Comparison of ENCODE assay signal across 26 cellular contexts in the genomic region with DNA sequence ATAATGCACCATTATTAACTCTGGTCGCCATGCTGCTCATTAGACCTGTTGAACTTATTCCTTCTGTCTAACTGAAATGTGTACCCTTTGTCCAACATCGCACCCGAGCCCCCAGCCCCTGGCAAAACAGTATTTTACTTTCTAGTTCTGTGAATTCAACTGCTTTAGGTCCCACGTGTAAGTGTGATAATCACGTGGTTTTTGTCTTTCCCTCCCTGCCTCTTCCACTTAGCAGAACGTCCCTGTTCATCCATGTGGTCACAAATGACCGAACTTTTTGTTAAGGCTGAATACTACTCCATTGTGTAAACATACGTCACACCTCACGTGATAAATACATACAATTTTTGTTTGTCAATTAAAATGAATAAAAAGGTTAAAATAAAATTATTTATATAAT.
DNase-seq lines count a peak whose midpoint lies in the region; ATAC-seq, FAIRE-seq and TF ChIP-seq lines count a peak whose summit lies in the region.
"Had no signal": no experiment of that assay in that cellular context is flagged by ENCODE, and none has a peak within 500 bp of the region (broad histone marks: within the 10 kb centered on the region; RNA-seq: fewer than 3 reads in every experiment).

No MANE protein-coding gene starts in this region.

- no peaks in the 10 kb centered on the region for H3K27me3 Mint-ChIP-seq in MCF 10A (ENCODE audit: insufficient read depth, unreplicated experiment)
- H3K27me3 Mint-ChIP-seq: CD4-positive, alpha-beta memory T cell; CD4-positive, CD25-positive, alpha-beta regulatory T cell had no signal

- ATAC-seq in A549, result no peak
- no peak for ATAC-seq in HG03571 (IDR thresholded peaks at IDR 0.05; ENCODE audit: unreplicated experiment)
- ATAC-seq: GM12878 had no signal

- in situ Hi-C loops in mammary epithelial cell (cut with MboI; ENCODE audit: low sequenced_read_pairs in 2 of 2), result no loop called here

- no peak for TF ChIP-seq CTCF in MCF 10A (IDR thresholded peaks at IDR 0.05; ENCODE audit: unreplicated experiment)
- no peak for TF ChIP-seq CTCF in mammary epithelial cell (conservative IDR thresholded peaks at IDR 0.05 in 1 of 2, IDR thresholded peaks at IDR 0.05 in 1 of 2; ENCODE audit: extremely low read depth in 1 of 2, insufficient read depth in 1 of 2, low read depth in 1 of 2, low read length in 2 of 2)
- no peak for TF ChIP-seq CTCF in A549 (IDR thresholded peaks at IDR 0.05)
- TF ChIP-seq CTCF in esophagus muscularis mucosa (IDR thresholded peaks at IDR 0.05), result no peak

- DNase-seq in MCF 10A (ENCODE audit: unreplicated experiment) (no peak), mammary epithelial cell (no peak), A549 (ENCODE audit: low read depth in 1 of 2, low spot score in 1 of 2) (no peak), esophagus muscularis mucosa (ENCODE audit: extremely low spot score) (peak; percentile 60)
- DNase-seq: ACHN; BE2C; C1 segment of cervical spinal cord; CD4-positive, alpha-beta memory T cell; CD4-positive, CD25-positive, alpha-beta regulatory T cell; CD8-positive, alpha-beta memory T cell; COR-L47; DMS 273 treated with DMSO at 0.1 percent for 48 hours; DMS153; DMS53; DMS79; DND-41; EL; GDM1 had no signal

- FAIRE-seq in A549 (lab: Jason Lieb, UNC), result no peak
- FAIRE-seq: GM12878, GM12892, GM18507, GM19239 had no signal

- 38% methylated on average over 9 of the region's 9 CpGs for WGBS in mammary epithelial cell (ENCODE audit: low coverage, missing lambda C conversion rate)
- under 1% methylated on average over 9 of the region's 9 CpGs for WGBS in A549 (ENCODE audit: missing lambda C conversion rate)
- WGBS in esophagus muscularis mucosa, result 83% methylated on average over 9 of the region's 9 CpGs

- H3K36me3 Mint-ChIP-seq in MCF 10A (ENCODE audit: insufficient read depth, unreplicated experiment), result no peaks in the 10 kb centered on the region
- H3K36me3 Mint-ChIP-seq: CD14-positive monocyte; CD4-positive, alpha-beta memory T cell; CD4-positive, CD25-positive, alpha-beta regulatory T cell; CD8-positive, alpha-beta memory T cell had no signal

- H3K4me3 Mint-ChIP-seq in MCF 10A (ENCODE audit: unreplicated experiment), result no peak overlapping the region
- H3K4me3 Mint-ChIP-seq: CD14-positive monocyte; CD4-positive, alpha-beta memory T cell; CD8-positive, alpha-beta memory T cell had no signal

- CTCF ChIA-PET in MCF 10A (lab: Yijun Ruan, JAX) (no interaction called here), mammary epithelial cell (lab: Charles Lee; ENCODE audit: low non-redundant PET) (no interaction called here), A549 (lab: Yijun Ruan, JAX) (no interaction called here)

- no peak overlapping the region for H2AFZ ChIP-seq in mammary epithelial cell (ENCODE audit: low read depth, low read length)

- H3K9me3 ChIP-seq in mammary epithelial cell (replicated peaks; ENCODE audit: insufficient read depth, low read length) (peaks cover 7% of the 10 kb centered on the region), A549 (no peaks in the 10 kb centered on the region), esophagus muscularis mucosa (no peaks in the 10 kb centered on the region)
- H3K9me3 ChIP-seq: BE2C, BLaER1 had no signal

- peak overlapping the region; percentile 14 for H3K27ac Mint-ChIP-seq in MCF 10A (ENCODE audit: low read depth, unreplicated experiment)
- H3K27ac Mint-ChIP-seq: CD4-positive, alpha-beta memory T cell; CD4-positive, CD25-positive, alpha-beta regulatory T cell; CD8-positive, alpha-beta memory T cell had no signal

- POLR2A ChIA-PET in MCF 10A (lab: Yijun Ruan, JAX), result no interaction called here
- POLR2A ChIA-PET in A549 (lab: Yijun Ruan, JAX), result no interaction called here

- H3K4me2 ChIP-seq in mammary epithelial cell (ENCODE audit: insufficient read depth, low read depth, low read length), result no peak overlapping the region
- H3K4me2 ChIP-seq in A549, result no peak overlapping the region
- H3K4me2 ChIP-seq: BLaER1 had no signal

- H4K20me1 ChIP-seq in mammary epithelial cell (ENCODE audit: insufficient read depth, low read length), result no peaks in the 10 kb centered on the region
- H4K20me1 ChIP-seq: BLaER1 had no signal

- H3K9me3 Mint-ChIP-seq in MCF 10A (ENCODE audit: unreplicated experiment), result no peaks in the 10 kb centered on the region

- H3K4me3 ChIP-seq in mammary epithelial cell (replicated peaks in 1 of 3; ENCODE audit: insufficient read depth in 1 of 3, low read depth in 2 of 3, low read length in 3 of 3) (no peak overlapping the region), A549 (no peak overlapping the region), esophagus muscularis mucosa (no peak overlapping the region)
- H3K4me3 ChIP-seq: BLaER1, GM12878 had no signal

- TF ChIP-seq POLR2A in A549 (IDR thresholded peaks at IDR 0.05; ENCODE audit: low read length) (no peak), esophagus muscularis mucosa (IDR thresholded peaks at IDR 0.05; ENCODE audit: low read depth) (no peak)

- peaks cover 13% of the 10 kb centered on the region for H3K4me1 Mint-ChIP-seq in MCF 10A (ENCODE audit: insufficient read depth, unreplicated experiment)
- H3K4me1 Mint-ChIP-seq: CD14-positive monocyte; CD4-positive, alpha-beta memory T cell; CD4-positive, CD25-positive, alpha-beta regulatory T cell; CD8-positive, alpha-beta memory T cell had no signal

- no peaks in the 10 kb centered on the region for H3K27me3 ChIP-seq in mammary epithelial cell (ENCODE audit: insufficient read depth, low read length)
- no peaks in the 10 kb centered on the region for H3K27me3 ChIP-seq in esophagus muscularis mucosa
- H3K27me3 ChIP-seq: BE2C, BLaER1 had no signal

- H3K9ac ChIP-seq in mammary epithelial cell (ENCODE audit: insufficient read depth, low read length), result no peak overlapping the region
- H3K9ac ChIP-seq: BLaER1 had no signal

- intact Hi-C loops in MCF 10A (cut with micrococcal nuclease), result no loop called here
- intact Hi-C loops in mammary epithelial cell (cut with micrococcal nuclease), result no loop called here
- intact Hi-C loops in esophagus muscularis mucosa (cut with DNase I), result no loop called here

- H3K27ac ChIP-seq in mammary epithelial cell (ENCODE audit: insufficient read depth, low read depth, low read length) (no peak overlapping the region), A549 (no peak overlapping the region), esophagus muscularis mucosa (replicated peaks in 1 of 4) (no peak overlapping the region)
- H3K27ac ChIP-seq: 22Rv1, BLaER1 had no signal

- no peaks in the 10 kb centered on the region for H3K79me2 ChIP-seq in mammary epithelial cell (ENCODE audit: insufficient read depth, low read length)

- TF ChIP-seq RAD21 in A549 (conservative IDR thresholded peaks at IDR 0.05 in 1 of 2, IDR thresholded peaks at IDR 0.05 in 1 of 2), result no peak

- no peak for TF ChIP-seq EP300 in A549 (IDR thresholded peaks at IDR 0.05)
- no peak for TF ChIP-seq EP300 in esophagus muscularis mucosa (IDR thresholded peaks at IDR 0.05)

- H3K36me3 ChIP-seq in mammary epithelial cell (ENCODE audit: insufficient read depth, low read length), result no peaks in the 10 kb centered on the region
- H3K36me3 ChIP-seq in esophagus muscularis mucosa, result no peaks in the 10 kb centered on the region
- H3K36me3 ChIP-seq: BE2C, BLaER1 had no signal

- BruUV-seq in MCF 10A (replicated peaks; lab: Mats Ljungman, UMichigan) (no TSS peak), mammary epithelial cell (replicated peaks; lab: Mats Ljungman, UMichigan) (no TSS peak)

- H3K4me1 ChIP-seq in mammary epithelial cell (ENCODE audit: insufficient read depth, low read length) (no peaks in the 10 kb centered on the region), A549 (no peaks in the 10 kb centered on the region), esophagus muscularis mucosa (no peaks in the 10 kb centered on the region)
- H3K4me1 ChIP-seq: BE2C had no signal

- dilution Hi-C loops in mammary epithelial cell (cut with HindIII; ENCODE audit: low sequenced_read_pairs), result no loop called here

TF ChIP-seq in A549, 52 proteins besides CTCF, POLR2A, EP300 and RAD21:
- TF ChIP-seq RFX5 (IDR thresholded peaks at IDR 0.05) (no peak), HOXB5 (CRISPR knock-in tag; IDR thresholded peaks at IDR 0.05) (no peak), FOSB (CRISPR knock-in tag; IDR thresholded peaks at IDR 0.05) (no peak), RNF2 (IDR thresholded peaks at IDR 0.05; ENCODE audit: borderline replicate concordance, low read depth) (no peak), USF2 (IDR thresholded peaks at IDR 0.05) (peak; percentile 53)
